ENCODE assay signal across 14 cellular contexts in genomic region chrX:109624641-109625311, GRCh38. TPM values are rescaled to one million over a fixed set of nuclear protein-coding genes. Genes with fewer than 3 reads are reported as not detected.
DNase-seq lines count a peak whose midpoint lies in the region; ATAC-seq, FAIRE-seq and TF ChIP-seq lines count a peak whose summit lies in the region.
"Had no signal": no experiment of that assay in that cellular context is flagged by ENCODE, and none has a peak within 500 bp of the region (broad histone marks: within the 10 kb centered on the region; RNA-seq: fewer than 3 reads in every experiment).

TSS of gene KCNE5 (minus strand) at chrX:109625172. CDS start at chrX:109625020, 152 bp downstream.

- DNase-seq in ecto neural progenitor cell (ENCODE audit: low spot score) (peak; percentile 82), kidney (peak; percentile 66), Calu3 (no peak), SW 1271 (lab: John Stamatoyannopoulos, UW) (no peak)
- DNase-seq in activated CD4-positive, alpha-beta T cell treated with anti-CD3 and anti-CD28 coated beads, Interleukin-2, amount 10 ng/mL, durations not matched to agents 24 days and 14 days = no peak
- DNase-seq: activated CD4-positive, alpha-beta T cell treated with anti-CD3 and anti-CD28 coated beads, Interleukin-2, amount 50 U/mL, for 48 hours; NCI-H1048; occipital lobe had no signal

- H3K4me1 ChIP-seq in HUES64 (ENCODE audit: insufficient read depth, low read length) (no peaks in the 10 kb centered on the region), kidney (ENCODE audit: control insufficient read depth in 1 of 2, insufficient read depth in 1 of 2, low read depth in 1 of 2, low read length in 2 of 2) (no peaks in the 10 kb centered on the region), skeletal muscle tissue (ENCODE audit: control insufficient read depth in 3 of 3, insufficient read depth in 3 of 3, low read length in 3 of 3) (peaks cover 0 to 2% (median 0%) of the 10 kb centered on the region in 3 donors)

- H3K4me3 ChIP-seq in HUES64 (ENCODE audit: low read length) (peak within 1 kb of the TSS; percentile 41), kidney (ENCODE audit: low read length in 2 of 2) (no peak within 1 kb of the TSS), skeletal muscle tissue (ENCODE audit: low read length in 3 of 3) (no peak within 1 kb of the TSS)

- H3K9me3 ChIP-seq in HUES64 (ENCODE audit: insufficient read depth, low read depth, low read length) (no peaks in the 10 kb centered on the region), kidney (ENCODE audit: control insufficient read depth in 1 of 2, low read length in 2 of 2) (no peaks in the 10 kb centered on the region), skeletal muscle tissue (ENCODE audit: control insufficient read depth in 3 of 3, low read length in 3 of 3) (no peaks in the 10 kb centered on the region)

- ATAC-seq in stimulated activated memory B cell treated with anti-CD40 and anti-IgM and Interleukin-4, amounts not matched to agents 10 μg/mL and 1 μg/mL and 100 μg/mL, for 72 hours = no peak

- no peak within 1 kb of the TSS for H3K9ac ChIP-seq in HUES64 (ENCODE audit: low read depth, low read length)
- H3K9ac ChIP-seq in kidney (ENCODE audit: low read length in 2 of 2) = no peak within 1 kb of the TSS
- H3K9ac ChIP-seq in skeletal muscle tissue (ENCODE audit: low read depth in 1 of 3, low read length in 3 of 3) = no peak within 1 kb of the TSS

- BruUV-seq in Calu3 (replicated peaks; lab: Mats Ljungman, UMichigan) = no TSS peak

- H3K9me3 Mint-ChIP-seq in Calu3 (ENCODE audit: low read depth, unreplicated experiment) = peaks cover 3% of the 10 kb centered on the region
- no peaks in the 10 kb centered on the region for H3K9me3 Mint-ChIP-seq in activated CD4-positive, alpha-beta T cell treated with anti-CD3 and anti-CD28 coated beads, Interleukin-2, amount 10 ng/mL, durations not matched to agents 24 days and 14 days
- no peaks in the 10 kb centered on the region for H3K9me3 Mint-ChIP-seq in stimulated activated memory B cell treated with anti-CD40 and anti-IgM and Interleukin-4, amounts not matched to agents 10 μg/mL and 1 μg/mL and 100 μg/mL, for 72 hours

- no peaks in the 10 kb centered on the region for H3K4me1 Mint-ChIP-seq in Calu3 (ENCODE audit: low read depth, unreplicated experiment)
- peaks cover 6% of the 10 kb centered on the region for H3K4me1 Mint-ChIP-seq in activated CD4-positive, alpha-beta T cell treated with anti-CD3 and anti-CD28 coated beads, Interleukin-2, amount 10 ng/mL, durations not matched to agents 24 days and 14 days
- H3K4me1 Mint-ChIP-seq in stimulated activated memory B cell treated with anti-CD40 and anti-IgM and Interleukin-4, amounts not matched to agents 10 μg/mL and 1 μg/mL and 100 μg/mL, for 72 hours = peaks cover 7% of the 10 kb centered on the region

- H3K27ac ChIP-seq in HUES64 (ENCODE audit: low read depth, low read length) = no peak within 1 kb of the TSS
- no peak within 1 kb of the TSS for H3K27ac ChIP-seq in kidney (ENCODE audit: low read depth in 2 of 2, low read length in 2 of 2)
- H3K27ac ChIP-seq in skeletal muscle tissue (ENCODE audit: low read depth, low read length) = no peak within 1 kb of the TSS

- H3K27ac Mint-ChIP-seq in Calu3 (ENCODE audit: unreplicated experiment) = no peak within 1 kb of the TSS
- H3K27ac Mint-ChIP-seq in activated CD4-positive, alpha-beta T cell treated with anti-CD3 and anti-CD28 coated beads, Interleukin-2, amount 10 ng/mL, durations not matched to agents 24 days and 14 days = no peak within 1 kb of the TSS
- no peak within 1 kb of the TSS for H3K27ac Mint-ChIP-seq in stimulated activated memory B cell treated with anti-CD40 and anti-IgM and Interleukin-4, amounts not matched to agents 10 μg/mL and 1 μg/mL and 100 μg/mL, for 72 hours
- H3K27ac Mint-ChIP-seq: activated naive CD8-positive, alpha-beta T cell had no signal

- intact Hi-C loops in kidney (cut with DNase I) (no loop called here), Calu3 (cut with micrococcal nuclease; ENCODE audit: unreplicated experiment) (no loop called here)
- intact Hi-C loops in activated CD4-positive, alpha-beta T cell treated with anti-CD3 and anti-CD28 coated beads, Interleukin-2, amount 10 ng/mL, durations not matched to agents 24 days and 14 days (cut with micrococcal nuclease) = no loop called here

- no peak within 1 kb of the TSS for H3K4me3 Mint-ChIP-seq in Calu3 (ENCODE audit: low read depth, unreplicated experiment)
- no peak within 1 kb of the TSS for H3K4me3 Mint-ChIP-seq in activated CD4-positive, alpha-beta T cell treated with anti-CD3 and anti-CD28 coated beads, Interleukin-2, amount 10 ng/mL, durations not matched to agents 24 days and 14 days
- H3K4me3 Mint-ChIP-seq in stimulated activated memory B cell treated with anti-CD40 and anti-IgM and Interleukin-4, amounts not matched to agents 10 μg/mL and 1 μg/mL and 100 μg/mL, for 72 hours = no peak within 1 kb of the TSS
- H3K4me3 Mint-ChIP-seq: activated naive CD8-positive, alpha-beta T cell had no signal

- no peaks in the 10 kb centered on the region for H3K36me3 Mint-ChIP-seq in Calu3 (ENCODE audit: insufficient read depth, unreplicated experiment)
- H3K36me3 Mint-ChIP-seq in activated CD4-positive, alpha-beta T cell treated with anti-CD3 and anti-CD28 coated beads, Interleukin-2, amount 10 ng/mL, durations not matched to agents 24 days and 14 days (ENCODE audit: low read depth) = peaks cover 4% of the 10 kb centered on the region
- H3K36me3 Mint-ChIP-seq in stimulated activated memory B cell treated with anti-CD40 and anti-IgM and Interleukin-4, amounts not matched to agents 10 μg/mL and 1 μg/mL and 100 μg/mL, for 72 hours = peaks cover 23% of the 10 kb centered on the region
- H3K36me3 Mint-ChIP-seq: activated naive CD8-positive, alpha-beta T cell had no signal

- CTCF ChIA-PET in Calu3 (lab: Charles Lee) = no interaction called here

- TF ChIP-seq CTCF in kidney (IDR thresholded peaks at IDR 0.05; ENCODE audit: borderline replicate concordance, extremely low read depth, insufficient read depth) (no peak), Calu3 (IDR thresholded peaks at IDR 0.05; ENCODE audit: unreplicated experiment) (no peak)

- H3K36me3 ChIP-seq in HUES64 (ENCODE audit: insufficient read depth, low read length) (no peaks in the 10 kb centered on the region), kidney (ENCODE audit: control insufficient read depth in 1 of 2, insufficient read depth in 2 of 2, low read length in 2 of 2) (no peaks in the 10 kb centered on the region), skeletal muscle tissue (ENCODE audit: control insufficient read depth in 3 of 3, insufficient read depth in 3 of 3, low read length in 3 of 3) (no peaks in the 10 kb centered on the region)

- H3K27me3 ChIP-seq in HUES64 (ENCODE audit: insufficient read depth, low read length) (peaks cover 2% of the 10 kb centered on the region), skeletal muscle tissue (ENCODE audit: control insufficient read depth in 3 of 3, insufficient read depth in 3 of 3, low read length in 3 of 3) (peaks cover 0 to 16% (median 0%) of the 10 kb centered on the region in 3 donors)

- no peaks in the 10 kb centered on the region for H3K27me3 Mint-ChIP-seq in Calu3 (ENCODE audit: unreplicated experiment)
- H3K27me3 Mint-ChIP-seq in activated CD4-positive, alpha-beta T cell treated with anti-CD3 and anti-CD28 coated beads, Interleukin-2, amount 10 ng/mL, durations not matched to agents 24 days and 14 days = no peaks in the 10 kb centered on the region
- no peaks in the 10 kb centered on the region for H3K27me3 Mint-ChIP-seq in stimulated activated memory B cell treated with anti-CD40 and anti-IgM and Interleukin-4, amounts not matched to agents 10 μg/mL and 1 μg/mL and 100 μg/mL, for 72 hours
- H3K27me3 Mint-ChIP-seq: activated naive CD8-positive, alpha-beta T cell had no signal

- 35% methylated on average over 50 of the region's 67 CpGs for WGBS in HUES64

- FAIRE-seq in kidney (lab: Jason Lieb, UNC) = no peak
- FAIRE-seq: islet of Langerhans, urothelium cell line had no signal

RNA-seq across cellular contexts. Expression of gene KCNE5, which starts in this region (rescaled TPM):
- polyA plus RNA-seq in HUES64 (2013, experiment 1 of 2) = 1.3 TPM
- polyA plus RNA-seq in HUES64 (2013, experiment 2 of 2) = 2.2 TPM
- total RNA-seq in kidney (0.44 TPM), skeletal muscle tissue (20.4 TPM), Calu3 (2022) (0.71 and 1.1 TPM in 2 replicates)
- not detected for polyA plus RNA-seq in kidney (ENCODE audit: insufficient read depth, low read depth, low replicate concordance)
- 0.44 and 0.83 TPM in 2 replicates for total RNA-seq in activated CD4-positive, alpha-beta T cell treated with anti-CD3 and anti-CD28 coated beads, Interleukin-2, amount 10 ng/mL, durations not matched to agents 24 days and 14 days

Comparison
In these comparisons a context has a peak if more than half of its experiments do, and no peak if none do; other contexts are left out.
1. RNA of gene KCNE5 (total RNA-seq): 20.4 TPM in skeletal muscle tissue (single experiment); 0.71 to 1.1 TPM in Calu3, 0.44 to 0.83 TPM in activated CD4-positive, alpha-beta T cell treated with anti-CD3 and anti-CD28 coated beads, Interleukin-2, amount 10 ng/mL, durations not matched to agents 24 days and 14 days and 0.44 TPM in kidney (single experiment); every median in the first group is over 10 times any median in the second.
2. Peak in DNase-seq in kidney; RNA of the gene not detected or under 1 TPM.